In the genomic region with DNA sequence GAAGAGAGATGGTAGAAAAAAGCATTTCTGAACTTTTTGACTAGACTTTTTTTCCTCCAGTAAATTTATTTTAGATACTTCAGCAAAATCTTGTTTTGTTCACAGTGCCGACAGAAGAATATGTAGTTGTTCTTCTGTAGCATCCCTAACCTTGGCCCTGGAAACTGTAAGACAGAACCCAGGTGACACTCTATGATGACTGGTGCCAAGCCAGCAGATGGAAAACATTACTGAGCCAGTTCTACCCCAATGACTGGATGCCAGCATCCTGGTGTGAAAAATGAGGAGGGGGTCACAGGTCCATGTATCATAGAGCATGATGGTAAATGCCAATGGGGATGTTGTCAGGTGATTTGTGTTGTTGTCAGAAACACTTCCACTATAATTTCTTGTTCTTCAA, we compare ENCODE assay signal across 21 cellular contexts.
"Had no signal": no experiment of that assay in that cellular context is flagged by ENCODE, and none has a peak within 500 bp of the region (broad histone marks: within the 10 kb centered on the region; RNA-seq: fewer than 3 reads in every experiment).

No MANE protein-coding gene starts in this region.

- H3K4me1 Mint-ChIP-seq: activated CD4-positive, alpha-beta T cell treated with anti-CD3 and anti-CD28 coated beads, Interleukin-2, amount 10 ng/mL, durations not matched to agents 7 days and 5 days had no signal

- DNase-seq: activated CD4-positive, alpha-beta T cell treated with anti-CD3 and anti-CD28 coated beads, Interleukin-2, amount 10 ng/mL, durations not matched to agents 7 days and 5 days; activated CD4-positive, CD25-positive, alpha-beta regulatory T cell; activated CD8-positive, alpha-beta memory T cell treated with anti-CD3 and anti-CD28 coated beads, Interleukin-2, amount 50 U/mL, for 4 hours; activated naive CD4-positive, alpha-beta T cell treated with anti-CD3 and anti-CD28 coated beads for 36 hours; activated T-cell treated with anti-CD3 and anti-CD28 coated beads, Interleukin-2, amount 50 U/mL, for 4 hours; anterior cingulate cortex; effector memory CD8-positive, alpha-beta T cell; foreskin keratinocyte; hypothalamus; kidney; naive thymus-derived CD4-positive, alpha-beta T cell; ovary; stimulated activated CD4-positive, alpha-beta T cell treated with anti-CD3 and anti-CD28 coated beads, Interleukin-12 subunit alpha, Interleukin-12 subunit beta, amount 100 ng/mL, for 4 hours; stimulated activated CD4-positive, alpha-beta T cell treated with anti-CD3 and anti-CD28 coated beads, Interleukin-1b, Interleukin-23, amount 100 ng/mL, for 48 hours; stimulated activated CD8-positive, alpha-beta memory T cell treated with anti-CD3 and anti-CD28 coated beads, Interleukin-4, amount 100 ng/mL, for 48 hours; stimulated activated naive CD4-positive, alpha-beta T cell; T1000 had no signal

- H3K27me3 Mint-ChIP-seq: activated CD4-positive, alpha-beta T cell treated with anti-CD3 and anti-CD28 coated beads, Interleukin-2, amount 10 ng/mL, durations not matched to agents 7 days and 5 days; effector memory CD8-positive, alpha-beta T cell; memory B cell; naive thymus-derived CD4-positive, alpha-beta T cell had no signal

- H3K4me1 ChIP-seq: breast epithelium, foreskin keratinocyte had no signal

- H3K4me3 Mint-ChIP-seq: activated CD4-positive, alpha-beta T cell treated with anti-CD3 and anti-CD28 coated beads, Interleukin-2, amount 10 ng/mL, durations not matched to agents 7 days and 5 days; activated naive CD4-positive, alpha-beta T cell treated with anti-CD3 and anti-CD28 coated beads for 36 hours; activated T-cell treated with anti-CD3 and anti-CD28 coated beads, Interleukin-2, amount 50 U/mL, for 4 hours; effector memory CD8-positive, alpha-beta T cell; memory B cell; naive thymus-derived CD4-positive, alpha-beta T cell had no signal

- H3K9me3 ChIP-seq: breast epithelium, ovary, tibial nerve had no signal

- ATAC-seq: activated T-cell treated with anti-CD3 and anti-CD28 coated beads, Interleukin-2, amount 50 U/mL, for 4 hours; effector memory CD8-positive, alpha-beta T cell; foreskin keratinocyte; left lobe of liver; naive thymus-derived CD4-positive, alpha-beta T cell had no signal

- H3K4me3 ChIP-seq: breast epithelium, ovary, tibial nerve had no signal

- H3K27me3 ChIP-seq: breast epithelium, foreskin keratinocyte, ovary, tibial nerve had no signal

- H3K36me3 ChIP-seq: breast epithelium, ovary, tibial nerve had no signal

- H3K9me3 Mint-ChIP-seq: activated CD4-positive, alpha-beta T cell treated with anti-CD3 and anti-CD28 coated beads, Interleukin-2, amount 10 ng/mL, durations not matched to agents 7 days and 5 days; activated naive CD4-positive, alpha-beta T cell treated with anti-CD3 and anti-CD28 coated beads for 36 hours; activated T-cell treated with anti-CD3 and anti-CD28 coated beads, Interleukin-2, amount 50 U/mL, for 4 hours; effector memory CD8-positive, alpha-beta T cell; memory B cell; naive thymus-derived CD4-positive, alpha-beta T cell had no signal

- H3K27ac ChIP-seq: breast epithelium, foreskin keratinocyte, tibial nerve had no signal

- H3K27ac Mint-ChIP-seq: activated CD4-positive, alpha-beta T cell treated with anti-CD3 and anti-CD28 coated beads, Interleukin-2, amount 10 ng/mL, durations not matched to agents 7 days and 5 days; activated naive CD4-positive, alpha-beta T cell treated with anti-CD3 and anti-CD28 coated beads for 36 hours; effector memory CD8-positive, alpha-beta T cell; memory B cell; naive thymus-derived CD4-positive, alpha-beta T cell had no signal
